8 cellular contexts compared by ENCODE assay signal in genomic region chr1:204408074-204408507, GRCh38. TPM values are rescaled to one million over a fixed set of nuclear protein-coding genes. Genes with fewer than 3 reads are reported as not detected.
DNase-seq lines count a peak whose midpoint lies in the region; ATAC-seq and TF ChIP-seq lines count a peak whose summit lies in the region.

No MANE protein-coding gene starts in this region.

- WGBS in ectodermal cell, 2 experiments, result 0 to 12% methylated on average over 2 of the region's 2 CpGs
- WGBS in mesendoderm (ENCODE audit: extremely low coverage, insufficient coverage, low lambda C conversion rate), result no CpG with 5 or more reads among the region's 2 CpGs
- 0% methylated on average over 2 of the region's 2 CpGs for WGBS in transverse colon (ENCODE audit: low coverage in 1 of 2), 2 donors

- H3K79me1 ChIP-seq in mesendoderm (ENCODE audit: low read length), result peaks cover 2% of the 10 kb centered on the region

- H3K4me1 Mint-ChIP-seq in T-cell, result peaks cover 28 to 52% (median 32%) of the 10 kb centered on the region in 3 donors

- H2BK120ac ChIP-seq in mesendoderm (ENCODE audit: low read depth, low read length), result no peak overlapping the region

- peak overlapping the region; percentile 54 for H3K9ac ChIP-seq in mesendoderm (ENCODE audit: low read length)

- peaks cover 50% of the 10 kb centered on the region for H3K36me3 Mint-ChIP-seq in T-cell

- no peak overlapping the region for H4K5ac ChIP-seq in mesendoderm (ENCODE audit: low read length)

- no peaks in the 10 kb centered on the region for H3K4me1 ChIP-seq in ectodermal cell (ENCODE audit: control insufficient read depth, insufficient read depth, low read length)
- H3K4me1 ChIP-seq in mesendoderm (ENCODE audit: control insufficient read depth, low read depth, low read length), result no peaks in the 10 kb centered on the region
- H3K4me1 ChIP-seq in transverse colon, result peaks cover 19 to 43% (median 36%) of the 10 kb centered on the region in 4 donors

- no peak overlapping the region for H4K8ac ChIP-seq in mesendoderm (ENCODE audit: low read depth, low read length)

- H3K4me3 ChIP-seq in HFF-Myc (replicated peaks; ENCODE audit: low read depth, low read length), result peak overlapping the region; percentile 98
- peak overlapping the region; percentile 94 for H3K4me3 ChIP-seq in ectodermal cell (ENCODE audit: insufficient read depth, low read depth, low read length)
- H3K4me3 ChIP-seq in mesendoderm (ENCODE audit: low read length), result peak overlapping the region; percentile 92
- H3K4me3 ChIP-seq in transverse colon, result peak overlapping the region; percentile 63 to 94 (median 82)

- POLR2A ChIA-PET in T-cell (lab: Charles Lee), result interaction anchor here (0.6 to 1.8 kb wide), 5 partner anchors 9 to 105 kb away, joined by 3 to 15 read pairs (median 3); no protein-coding TSS in a partner anchor

- no peak overlapping the region for H2BK15ac ChIP-seq in mesendoderm (replicated peaks; ENCODE audit: low read depth)

- H3K23ac ChIP-seq in mesendoderm (ENCODE audit: low read length), result no peak overlapping the region

- H3K36me3 ChIP-seq in ectodermal cell (ENCODE audit: control insufficient read depth, insufficient read depth, low read length), result peaks cover 17% of the 10 kb centered on the region
- H3K36me3 ChIP-seq in mesendoderm (ENCODE audit: control insufficient read depth, insufficient read depth, low read length), result peaks cover 4% of the 10 kb centered on the region
- H3K36me3 ChIP-seq in transverse colon, result peaks cover 0 to 30% (median 11%) of the 10 kb centered on the region in 4 donors

- H3K27ac ChIP-seq in ectodermal cell (ENCODE audit: insufficient read depth, low read depth, low read length, poor library complexity, severe bottlenecking), result no peak overlapping the region
- H3K27ac ChIP-seq in mesendoderm (ENCODE audit: low read depth, low read length), result no peak overlapping the region
- H3K27ac ChIP-seq in transverse colon, result peak overlapping the region; percentile 97 to 100 (median 100)

- no peak overlapping the region for H2AK5ac ChIP-seq in mesendoderm (ENCODE audit: low read length)

- H3K27me3 ChIP-seq in ectodermal cell (ENCODE audit: control insufficient read depth, insufficient read depth, low read length, poor library complexity, severe bottlenecking) (no peaks in the 10 kb centered on the region), mesendoderm (ENCODE audit: insufficient read depth, low read length, poor library complexity) (no peaks in the 10 kb centered on the region), transverse colon (no peaks in the 10 kb centered on the region)

- H3K27me3 Mint-ChIP-seq in T-cell, result no peaks in the 10 kb centered on the region

- peak overlapping the region; percentile 62 for H3K56ac ChIP-seq in mesendoderm (ENCODE audit: low read length)

- no peaks in the 10 kb centered on the region for H3K9me3 ChIP-seq in ectodermal cell (ENCODE audit: control insufficient read depth, low read length)
- H3K9me3 ChIP-seq in transverse colon, result no peaks in the 10 kb centered on the region

- CTCF ChIA-PET in T-cell (lab: Charles Lee), result interaction anchor here (0.5 to 4.9 kb wide), 7 partner anchors 10 to 1070 kb away, joined by 3 to 53 read pairs (median 4); no protein-coding TSS in a partner anchor

- DNase-seq in CD1c-positive myeloid dendritic cell (ENCODE audit: extremely low spot score), result peak; percentile 52
- DNase-seq in HFF-Myc (ENCODE audit: extremely low read depth, low read depth), result no peak
- peak in 22 of 34 experiments; percentile 11 to 38 (median 26) for DNase-seq in T-cell
- DNase-seq in mesendoderm, result no peak
- peak; percentile 73 for DNase-seq in transverse colon

- in situ Hi-C loops in transverse colon (cut with MboI; ENCODE audit: low pct_ligation_motif_present in 1 of 4, low pct_unique_long_range_greater_than_20kb in 1 of 4, low sequenced_read_pairs in 3 of 4), result no loop called here

- peaks cover 72% of the 10 kb centered on the region for H3K79me2 ChIP-seq in mesendoderm (ENCODE audit: control insufficient read depth, insufficient read depth, low read length)

- peak overlapping the region; percentile 80 to 100 for H3K27ac Mint-ChIP-seq in T-cell

- peak overlapping the region; percentile 98 to 99 (median 98) for H3K4me3 Mint-ChIP-seq in T-cell

- H3K18ac ChIP-seq in mesendoderm (ENCODE audit: low read length), result no peak overlapping the region

- no peak for TF ChIP-seq EP300 in transverse colon (IDR thresholded peaks at IDR 0.05; ENCODE audit: low read depth)

- TF ChIP-seq POLR2A in transverse colon (IDR thresholded peaks at IDR 0.05), result no peak

- H3K4me2 ChIP-seq in mesendoderm (ENCODE audit: low read length), result peak overlapping the region; percentile 30

- intact Hi-C loops in transverse colon (cut with DNase I; ENCODE audit: low total_unique reads), result no loop called here

- no peak for TF ChIP-seq CTCF in HFF-Myc (IDR thresholded peaks at IDR 0.05; ENCODE audit: low read depth, low read length, missing control alignments)
- TF ChIP-seq CTCF in transverse colon (IDR thresholded peaks at IDR 0.05), result no peak

- no peak for ATAC-seq in T-cell (replicated peaks in 1 of 4)
- no peak for ATAC-seq in HG03025 (IDR thresholded peaks at IDR 0.05; ENCODE audit: low FRiP score, unreplicated experiment)
- ATAC-seq in GM21381 (IDR thresholded peaks at IDR 0.05; ENCODE audit: unreplicated experiment), result no peak

- no peak overlapping the region for H3K4ac ChIP-seq in mesendoderm (ENCODE audit: low read depth, low read length)

- H3K9me3 Mint-ChIP-seq in T-cell, result no peaks in the 10 kb centered on the region

- H2BK5ac ChIP-seq in mesendoderm (ENCODE audit: low read length), result no peak overlapping the region

RNA-seq across cellular contexts. Expression of gene PPP1R15B, which starts 3.5 kb away (rescaled TPM):
- total RNA-seq in T-cell (100 to 1,000 TPM in 2 of 5 donors, 10 to 100 TPM in 3; 67.9 to 151 (median 70.6) TPM), transverse colon (10 to 100 TPM; 30.8 to 74.2 (median 54.5) TPM)
- 30.9 TPM for polyA plus RNA-seq in ectodermal cell (2013, experiment 1 of 4)
- polyA plus RNA-seq in ectodermal cell (2013, experiment 2 of 4), result 34.1 TPM
- 25.7 TPM for polyA plus RNA-seq in ectodermal cell (2013, experiment 3 of 4)
- 26.7 TPM for polyA plus RNA-seq in ectodermal cell (2013, experiment 4 of 4)
- 26.9 TPM for polyA plus RNA-seq in mesendoderm (2013, experiment 1 of 2)
- polyA plus RNA-seq in mesendoderm (2013, experiment 2 of 2), result 25.4 TPM

RNA-seq across cellular contexts. Expression of gene PLEKHA6, which starts 48.4 kb away (rescaled TPM):
- total RNA-seq in T-cell (1 to 10 TPM in 3 of 5 donors, under 1 TPM in 2; 0.38 to 1.9 (median 1.4) TPM), transverse colon (100 to 1,000 TPM in 1 of 4 donors, 10 to 100 TPM in 3; 58.7 to 209 (median 97.9) TPM)
- polyA plus RNA-seq in ectodermal cell (2013, experiment 1 of 4), result 6.3 TPM
- 5.9 TPM for polyA plus RNA-seq in ectodermal cell (2013, experiment 2 of 4)
- polyA plus RNA-seq in ectodermal cell (2013, experiment 3 of 4), result 4.2 TPM
- 4.6 TPM for polyA plus RNA-seq in ectodermal cell (2013, experiment 4 of 4)
- 1.3 TPM for polyA plus RNA-seq in mesendoderm (2013, experiment 1 of 2)
- polyA plus RNA-seq in mesendoderm (2013, experiment 2 of 2), result 1.2 TPM

Comparison
In these comparisons a context has a peak if more than half of its experiments do, and no peak if none do; other contexts are left out.
1. DNase-seq: peak in CD1c-positive myeloid dendritic cell (single experiment), T-cell (22 of 34) and transverse colon (single experiment); none in HFF-Myc (single experiment) and mesendoderm (single experiment).
2. H3K27ac ChIP-seq: peak in transverse colon (4 of 4); none in ectodermal cell (single experiment) and mesendoderm (single experiment).
3. RNA of gene PLEKHA6, which starts 48.4 kb away (total RNA-seq): 58.7 to 209 TPM in transverse colon; 0.38 to 1.9 TPM in T-cell; every median in the first group is over 10 times any median in the second.
4. Peak in every context shown above with its lines, with median percentiles within 50 percentile points of each other: H3K4me3 ChIP-seq.